23 cellular contexts compared by ENCODE assay signal in the genomic region with DNA sequence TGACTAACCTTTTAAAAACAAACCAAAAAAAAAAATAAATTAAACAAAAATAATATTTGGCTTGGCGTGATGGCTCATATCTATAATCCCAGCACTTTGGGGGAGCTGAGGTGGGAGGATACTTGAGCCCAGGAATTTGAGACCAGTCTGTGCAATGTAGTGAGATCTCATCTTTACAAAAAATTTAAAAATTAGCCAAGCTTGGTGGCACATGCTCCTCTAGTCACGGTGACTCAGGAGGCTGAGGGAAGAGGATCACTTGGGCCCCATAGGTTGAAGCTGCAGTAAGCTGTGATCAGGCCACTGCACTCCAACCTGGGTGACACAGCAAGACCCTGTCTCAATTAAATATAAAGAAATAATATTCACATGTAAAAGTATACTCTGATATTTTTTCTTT. TPM values are rescaled to one million over a fixed set of nuclear protein-coding genes. Genes with fewer than 3 reads are reported as not detected.
"Had no signal": no experiment of that assay in that cellular context is flagged by ENCODE, and none has a peak within 500 bp of the region (broad histone marks: within the 10 kb centered on the region; RNA-seq: fewer than 3 reads in every experiment).

No MANE protein-coding gene starts in this region.

- H3K9me3 ChIP-seq: psoas muscle, testis, transverse colon had no signal

- H3K27ac ChIP-seq: coronary artery, dorsolateral prefrontal cortex, psoas muscle, testis, transverse colon had no signal

- H3K4me1 ChIP-seq: psoas muscle, testis had no signal

- ATAC-seq: esophagus mucosa; left colon; naive thymus-derived CD4-positive, alpha-beta T cell; psoas muscle; sciatic nerve; stimulated activated naive B cell treated with anti-CD40 and anti-IgM and Interleukin-4, amounts not matched to agents 10 μg/mL and 1 μg/mL and 100 μg/mL, for 72 hours; stimulated activated naive CD8-positive, alpha-beta T cell treated with anti-CD3 and anti-CD28 coated beads, Interleukin-15, amount 100 ng/mL, for 72 hours had no signal

- H3K4me3 ChIP-seq: coronary artery, dorsolateral prefrontal cortex, psoas muscle, testis, transverse colon had no signal

- FAIRE-seq: frontal cortex, keratinocyte had no signal

- DNase-seq: dorsolateral prefrontal cortex; effector CD8-positive, alpha-beta T cell; immature natural killer cell; left colon; mammary epithelial cell; naive thymus-derived CD4-positive, alpha-beta T cell; nephron progenitor cell; psoas muscle; stimulated activated CD4-positive, alpha-beta T cell treated with anti-CD3 and anti-CD28 coated beads, Interleukin-2, amount 100 ng/mL, for 24 hours; stimulated activated CD4-positive, alpha-beta T cell treated with anti-CD3 and anti-CD28 coated beads, Interleukin-4, amount 100 ng/mL, for 4 hours; stimulated activated naive B cell treated with anti-CD40 and anti-IgM and Interleukin-4, amounts not matched to agents 10 μg/mL and 1 μg/mL and 100 μg/mL, for 72 hours; stimulated activated naive CD8-positive, alpha-beta T cell treated with anti-CD3 and anti-CD28 coated beads, Interleukin-15, amount 100 ng/mL, for 72 hours; testis; transverse colon had no signal

RNA-seq across cellular contexts. Expression of gene GNGT2, which starts 12.2 kb away (rescaled TPM):
- total RNA-seq: chondrocyte, fibroblast of lung, frontal cortex, mammary epithelial cell had no signal
- polyA plus RNA-seq: keratinocyte, mammary epithelial cell had no signal

RNA-seq across cellular contexts. Expression of gene ABI3, which starts 12.3 kb away (rescaled TPM):
- total RNA-seq: chondrocyte, fibroblast of lung, mammary epithelial cell had no signal
- polyA plus RNA-seq: keratinocyte, mammary epithelial cell had no signal

RNA-seq across cellular contexts. Expression of gene PHOSPHO1, which starts 32.4 kb away (rescaled TPM):
- total RNA-seq: chondrocyte, glomerular endothelial cell, left colon, subcutaneous adipose tissue, transverse colon had no signal
